Comparison of ENCODE assay signal across 9 cellular contexts in genomic region chr5:147452137-147452838, GRCh38. TPM values are rescaled to one million over a fixed set of nuclear protein-coding genes. Genes with fewer than 3 reads are reported as not detected.
A peak's percentile ranks its signal among the peaks of the same experiment; 100 is the strongest.
DNase-seq lines count a peak whose midpoint lies in the region; ATAC-seq, FAIRE-seq and TF ChIP-seq lines count a peak whose summit lies in the region.
"Had no signal": no experiment of that assay in that cellular context is flagged by ENCODE, and none has a peak within 500 bp of the region (broad histone marks: within the 10 kb centered on the region; RNA-seq: fewer than 3 reads in every experiment).

No MANE protein-coding gene starts in this region.

- H3K27ac ChIP-seq in hepatocyte: no peak overlapping the region
- H3K27ac ChIP-seq in small intestine (ENCODE audit: low read depth in 1 of 2, low read length in 1 of 2): no peak overlapping the region

- peaks cover 9% of the 10 kb centered on the region for H3K4me1 Mint-ChIP-seq in T-helper 17 cell

- H3K9me3 ChIP-seq in T-helper 17 cell (ENCODE audit: control insufficient read depth, low read length, poor library complexity, severe bottlenecking) (no peaks in the 10 kb centered on the region), hepatocyte (ENCODE audit: low read depth) (no peaks in the 10 kb centered on the region), small intestine (ENCODE audit: control insufficient read depth, low read depth) (no peaks in the 10 kb centered on the region)
- H3K9me3 ChIP-seq: A549 had no signal

- no peaks in the 10 kb centered on the region for H3K36me3 ChIP-seq in hepatocyte (replicated peaks; ENCODE audit: insufficient read depth, low read depth)
- H3K36me3 ChIP-seq in small intestine (ENCODE audit: control insufficient read depth in 2 of 2, insufficient read depth in 2 of 2, low read length in 2 of 2): no peaks in the 10 kb centered on the region

- peak overlapping the region; percentile 86 for H3K4me2 ChIP-seq in hepatocyte

- no peak overlapping the region for H2AFZ ChIP-seq in hepatocyte

- ATAC-seq in T-helper 17 cell (no peak), HG02610 (IDR thresholded peaks at IDR 0.05; ENCODE audit: unreplicated experiment) (no peak), HG03159 (IDR thresholded peaks at IDR 0.05; ENCODE audit: unreplicated experiment) (no peak), GM18858 (IDR thresholded peaks at IDR 0.05; ENCODE audit: unreplicated experiment) (no peak)

- DNase-seq in NCI-H1417 (lab: John Stamatoyannopoulos, UW) (peak; percentile 38 to 81 (median 55)), NCI-H1417 treated with DMSO at 0.1 percent for 48 hours (lab: John Stamatoyannopoulos, UW) (no peak), T-helper 17 cell (no peak), hepatocyte (ENCODE audit: low spot score) (no peak), small intestine (no peak)

- H3K4me1 ChIP-seq in hepatocyte (ENCODE audit: insufficient read depth) (peaks cover 31% of the 10 kb centered on the region), small intestine (ENCODE audit: control insufficient read depth in 2 of 2, insufficient read depth in 1 of 2, low read depth in 1 of 2, low read length in 1 of 2) (no peaks in the 10 kb centered on the region)

- TF ChIP-seq CTCF in hepatocyte (IDR thresholded peaks at IDR 0.05; ENCODE audit: poor library complexity): no peak

- H3K27me3 ChIP-seq in hepatocyte: no peaks in the 10 kb centered on the region
- peaks cover 5 to 8% of the 10 kb centered on the region in 2 donors for H3K27me3 ChIP-seq in small intestine (ENCODE audit: control insufficient read depth in 2 of 2, insufficient read depth in 2 of 2, low read length in 2 of 2)

- H3K4me3 ChIP-seq in hepatocyte: peak overlapping the region; percentile 90
- peak overlapping the region; percentile 36 to 39 for H3K4me3 ChIP-seq in small intestine (ENCODE audit: low read depth in 1 of 2, low read length in 2 of 2)

- H3K79me2 ChIP-seq in hepatocyte: peaks cover 56% of the 10 kb centered on the region

- no peaks in the 10 kb centered on the region for H3K36me3 Mint-ChIP-seq in T-helper 17 cell (ENCODE audit: low read depth)

- peaks cover 77% of the 10 kb centered on the region for H3K27me3 Mint-ChIP-seq in T-helper 17 cell

- WGBS in hepatocyte (ENCODE audit: low lambda C conversion rate, missing lambda C conversion rate): 7% methylated on average over 27 of the region's 27 CpGs
- 14 to 19% (median 19%) methylated on average over 27 of the region's 27 CpGs for WGBS in small intestine, 3 donors

- H3K4me3 Mint-ChIP-seq in T-helper 17 cell: peak overlapping the region; percentile 83

- no peak for FAIRE-seq in small intestine (lab: Jason Lieb, UNC)
- FAIRE-seq: A549 had no signal

- H3K27ac Mint-ChIP-seq in T-helper 17 cell: no peak overlapping the region

- no peaks in the 10 kb centered on the region for H3K9me2 ChIP-seq in hepatocyte (replicated peaks; ENCODE audit: insufficient read depth)

- peaks cover 3% of the 10 kb centered on the region for H4K20me1 ChIP-seq in hepatocyte (ENCODE audit: insufficient read depth, poor library complexity, severe bottlenecking)

RNA-seq across cellular contexts. Expression of gene DPYSL3, which starts 57.6 kb away (rescaled TPM):
- not detected for total RNA-seq in T-helper 17 cell
- 70.4 and 78.0 TPM in 2 replicates for total RNA-seq in hepatocyte
- 24.9 and 35.7 TPM in 2 replicates for polyA plus RNA-seq in hepatocyte
- 10 to 100 TPM in 2 of 3 donors, 1 to 10 TPM in 1; 2.2 to 32.0 (median 11.6) TPM for polyA plus RNA-seq in small intestine

Comparison
In these comparisons a context has a peak if more than half of its experiments do, and no peak if none do; other contexts are left out.
1. DNase-seq: peak in NCI-H1417 (3 of 3); none in NCI-H1417 treated with DMSO at 0.1 percent for 48 hours (single experiment), T-helper 17 cell (0 of 3), hepatocyte (single experiment) and small intestine (single experiment).
2. RNA of gene DPYSL3, which starts 57.6 kb away (total RNA-seq): 70.4 to 78.0 TPM in hepatocyte; not detected in T-helper 17 cell; every median in the first group is over 10 times any median in the second.